ENCODE assay signal across 8 cellular contexts in the genomic region with DNA sequence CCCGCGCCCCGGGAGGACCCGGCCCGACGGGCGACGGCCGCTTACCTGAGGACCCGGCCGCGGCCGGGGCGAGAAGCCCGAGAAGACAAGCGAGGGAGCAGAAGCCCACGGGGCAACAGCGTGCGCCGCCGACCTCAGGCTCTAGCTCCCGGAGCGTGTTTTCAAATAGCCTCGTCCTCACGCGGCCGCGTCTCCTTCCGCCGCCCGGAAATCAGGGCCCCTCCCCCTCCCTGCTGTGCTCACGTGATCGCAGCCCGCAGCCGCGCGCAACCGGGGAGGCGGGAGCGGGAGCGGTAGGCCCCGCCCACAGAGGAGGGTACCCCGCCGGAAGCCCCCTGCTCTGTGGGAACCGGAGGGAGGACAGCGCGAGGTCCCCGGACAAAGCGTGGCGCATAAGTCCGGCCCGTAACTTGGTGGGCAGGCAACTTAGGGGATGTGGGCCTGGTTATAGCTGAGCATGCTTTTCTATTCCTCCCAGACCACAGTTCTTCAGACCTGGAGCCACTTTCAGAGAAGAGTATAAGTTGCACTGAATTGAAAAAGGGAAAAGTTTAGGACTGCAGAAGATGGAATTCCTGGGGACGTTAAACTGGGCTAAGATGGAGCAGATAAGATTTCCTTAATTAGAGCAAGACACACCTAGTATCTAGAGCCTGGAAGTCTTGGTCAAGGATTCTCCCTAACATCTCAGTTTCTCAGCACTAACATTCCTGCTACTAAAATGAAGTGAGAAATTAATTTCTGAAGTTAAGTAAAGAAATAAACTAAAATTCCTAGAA. TPM values are rescaled to one million over a fixed set of nuclear protein-coding genes. Genes with fewer than 3 reads are reported as not detected.
DNase-seq lines count a peak whose midpoint lies in the region; ATAC-seq and TF ChIP-seq lines count a peak whose summit lies in the region.

A gene (minus strand): TSS at position 216 of the 779 bp plus-strand sequence. CDS start 3,579 bp downstream, outside the sequence.

- H3K27me3 Mint-ChIP-seq in T-helper 2 cell treated with Interferon-gamma antibody and Interleukin-4, amounts not matched to agents 5 μg/mL and 100 μg/mL, for 36 hours (ENCODE audit: low read depth) = no peaks in the 10 kb centered on the region

- H3K36me3 ChIP-seq in rectal smooth muscle tissue (ENCODE audit: control insufficient read depth, insufficient read depth, low read length) = no peaks in the 10 kb centered on the region
- no peaks in the 10 kb centered on the region for H3K36me3 ChIP-seq in vagina

- TF ChIP-seq CTCF in astrocyte of the cerebellum (IDR thresholded peaks at IDR 0.05; ENCODE audit: low read depth, low read length, missing control alignments) (no peak), vagina (IDR thresholded peaks at IDR 0.05) (peak in 1 of 3 experiments; percentile 20)

- peak within 1 kb of the TSS; percentile 29 for H3K9ac ChIP-seq in rectal smooth muscle tissue (ENCODE audit: low read length)

- ATAC-seq in GM18502 (IDR thresholded peaks at IDR 0.05; ENCODE audit: poor library complexity, unreplicated experiment) (peak; percentile 80), HG02943 (IDR thresholded peaks at IDR 0.05; ENCODE audit: low read depth, unreplicated experiment) (peak; percentile 84)

- H3K4me1 ChIP-seq in rectal smooth muscle tissue (ENCODE audit: control insufficient read depth, insufficient read depth, low read length) = peaks cover 4% of the 10 kb centered on the region
- peaks cover 31% of the 10 kb centered on the region for H3K4me1 ChIP-seq in vagina

- peak within 1 kb of the TSS; percentile 80 for H3K27ac Mint-ChIP-seq in T-helper 2 cell treated with Interferon-gamma antibody and Interleukin-4, amounts not matched to agents 5 μg/mL and 100 μg/mL, for 36 hours

- intact Hi-C loops in vagina (cut with DNase I) = no loop called here

- H3K9me3 ChIP-seq in vagina = no peaks in the 10 kb centered on the region

- in situ Hi-C loops in astrocyte of the cerebellum (cut with HindIII; ENCODE audit: low sequenced_read_pairs) = no loop called here

- peaks cover 12% of the 10 kb centered on the region for H3K36me3 Mint-ChIP-seq in T-helper 2 cell treated with Interferon-gamma antibody and Interleukin-4, amounts not matched to agents 5 μg/mL and 100 μg/mL, for 36 hours (ENCODE audit: low read depth)

- H3K27ac ChIP-seq in rectal smooth muscle tissue (ENCODE audit: low read depth, low read length) (peak within 1 kb of the TSS; percentile 81), vagina (peak within 1 kb of the TSS; percentile 87)

- TF ChIP-seq POLR2A in vagina (IDR thresholded peaks at IDR 0.05) = peak in 1 of 2 donors; percentile 65

- DNase-seq in NCI-H1930 (lab: John Stamatoyannopoulos, UW) (peak; percentile 85), astrocyte of the cerebellum (ENCODE audit: low read depth) (peak; percentile 45), hepatic stellate cell (ENCODE audit: low spot score) (peak; percentile 92), vagina (ENCODE audit: extremely low spot score in 2 of 2) (peak in 1 of 2 donors; percentile 90)
- peak; percentile 87 for DNase-seq in T-helper 2 cell treated with Interferon-gamma antibody and Interleukin-4, amounts not matched to agents 5 μg/mL and 100 μg/mL, for 36 hours (ENCODE audit: low spot score)

- peaks cover 40% of the 10 kb centered on the region for H3K4me1 Mint-ChIP-seq in T-helper 2 cell treated with Interferon-gamma antibody and Interleukin-4, amounts not matched to agents 5 μg/mL and 100 μg/mL, for 36 hours (ENCODE audit: low read depth)

- H3K9me3 Mint-ChIP-seq in T-helper 2 cell treated with Interferon-gamma antibody and Interleukin-4, amounts not matched to agents 5 μg/mL and 100 μg/mL, for 36 hours = peaks cover 16% of the 10 kb centered on the region

- H3K4me3 Mint-ChIP-seq in T-helper 2 cell treated with Interferon-gamma antibody and Interleukin-4, amounts not matched to agents 5 μg/mL and 100 μg/mL, for 36 hours = peak within 1 kb of the TSS; percentile 95

- H3K4me3 ChIP-seq in astrocyte of the cerebellum (ENCODE audit: low read depth, low read length) (peak within 1 kb of the TSS; percentile 84), rectal smooth muscle tissue (ENCODE audit: low read length) (peak within 1 kb of the TSS; percentile 93), vagina (peak within 1 kb of the TSS; percentile 74 to 91)

- no peaks in the 10 kb centered on the region for H3K27me3 ChIP-seq in rectal smooth muscle tissue (ENCODE audit: control insufficient read depth, insufficient read depth, low read length)
- H3K27me3 ChIP-seq in vagina = no peaks in the 10 kb centered on the region

RNA-seq across cellular contexts. Expression of the gene that starts here (rescaled TPM):
- total RNA-seq in vagina = 17.2 TPM
